ENCODE assay signal across 8 cellular contexts in the genomic region with DNA sequence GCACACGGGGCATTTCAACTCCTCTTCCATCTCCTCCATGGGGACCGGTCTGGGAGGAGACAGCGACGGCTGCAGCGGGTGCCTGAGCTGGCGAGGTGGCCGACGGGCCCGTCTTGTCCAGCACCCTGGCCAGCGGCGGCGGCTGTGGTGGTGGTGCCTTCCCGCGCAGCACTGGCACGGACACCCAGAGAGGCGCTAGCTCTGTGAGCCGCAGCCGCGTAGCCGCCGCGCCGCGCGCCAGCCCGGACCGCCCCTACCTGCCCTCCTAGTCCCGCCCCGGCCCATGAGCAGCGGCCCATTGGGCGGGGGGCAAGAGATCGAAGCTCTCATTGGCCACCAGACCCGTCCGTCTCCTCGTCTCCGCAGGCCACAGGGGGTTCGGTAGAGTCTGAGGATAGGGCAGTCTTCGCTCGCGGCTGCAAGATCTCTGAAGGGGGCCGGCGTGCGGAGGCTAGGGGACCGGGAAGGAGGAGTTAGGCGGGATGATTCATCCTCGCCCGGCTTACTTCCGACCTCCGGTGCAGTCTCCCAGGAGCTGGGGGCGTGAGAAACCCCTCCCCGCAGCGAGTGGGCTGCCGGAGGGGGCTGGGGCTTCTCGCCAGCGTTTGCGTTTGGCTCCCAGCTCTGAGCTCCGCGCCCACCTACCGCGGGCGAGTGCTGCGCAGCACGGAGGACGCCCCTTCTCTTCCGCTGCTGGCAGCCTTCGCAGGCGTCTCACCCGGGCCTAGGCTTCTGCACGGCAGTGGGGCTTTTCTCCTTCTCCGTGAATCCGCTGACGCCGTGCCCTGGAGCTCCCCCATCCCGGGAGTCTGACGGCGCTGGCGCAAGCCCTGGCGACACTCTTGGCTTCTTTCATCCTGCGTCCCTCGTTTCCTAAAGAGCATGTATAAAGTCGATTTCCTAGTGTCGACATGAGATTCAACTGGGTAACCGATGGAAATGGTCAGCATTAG. TPM values are rescaled to one million over a fixed set of nuclear protein-coding genes. Genes with fewer than 3 reads are reported as not detected.
DNase-seq lines count a peak whose midpoint lies in the region; ATAC-seq and TF ChIP-seq lines count a peak whose summit lies in the region.

A gene (minus strand): TSS at position 205 of the 953 bp plus-strand sequence. CDS start 166 bp downstream, at position 39.

- TF ChIP-seq POLR2A in lower leg skin (IDR thresholded peaks at IDR 0.05) = no peak

- peak within 1 kb of the TSS; percentile 89 for H3K27ac Mint-ChIP-seq in activated CD8-positive, alpha-beta T cell treated with anti-CD3 and anti-CD28 coated beads for 36 hours

- no peak within 1 kb of the TSS for H3K27ac ChIP-seq in ectodermal cell (ENCODE audit: insufficient read depth, low read depth, low read length, poor library complexity, severe bottlenecking)

- H3K9me3 ChIP-seq in ectodermal cell (ENCODE audit: control insufficient read depth, low read length) = no peaks in the 10 kb centered on the region

- intact Hi-C loops in activated CD8-positive, alpha-beta T cell treated with anti-CD3 and anti-CD28 coated beads for 36 hours (cut with micrococcal nuclease) = loop anchor here (10.0 kb wide), 1 partner anchor 140 kb away; no protein-coding TSS in a partner anchor
- intact Hi-C loops in lower leg skin (cut with DNase I; ENCODE audit: low total_unique reads) = no loop called here

- ATAC-seq in GM19463 (IDR thresholded peaks at IDR 0.05; ENCODE audit: unreplicated experiment) = peak; percentile 99
- ATAC-seq in activated CD8-positive, alpha-beta T cell treated with anti-CD3 and anti-CD28 coated beads for 36 hours = peak; percentile 95

- H3K4me3 Mint-ChIP-seq in activated CD8-positive, alpha-beta T cell treated with anti-CD3 and anti-CD28 coated beads for 36 hours = peak within 1 kb of the TSS; percentile 87

- CTCF ChIA-PET in activated CD8-positive, alpha-beta T cell treated with anti-CD3 and anti-CD28 coated beads for 36 hours (lab: Charles Lee) = interaction anchor here (0.6 to 3.5 kb wide), 9 partner anchors 9 to 235 kb away, joined by 3 to 16 read pairs (median 4); a partner anchor contains a TSS

- peaks cover 62% of the 10 kb centered on the region for H3K27me3 ChIP-seq in ectodermal cell (ENCODE audit: control insufficient read depth, insufficient read depth, low read length, poor library complexity, severe bottlenecking)

- peak within 1 kb of the TSS; percentile 53 for H3K4me3 ChIP-seq in ectodermal cell (ENCODE audit: insufficient read depth, low read depth, low read length)
- H3K4me3 ChIP-seq in lower leg skin (ENCODE audit: low read depth, poor library complexity, severe bottlenecking) = peak within 1 kb of the TSS; percentile 58

- POLR2A ChIA-PET in activated CD8-positive, alpha-beta T cell treated with anti-CD3 and anti-CD28 coated beads for 36 hours (lab: Charles Lee) = interaction anchor here (0.7 to 2.5 kb wide), 8 partner anchors 9 to 558 kb away, joined by 3 to 13 read pairs (median 4); a partner anchor contains a TSS

- H3K36me3 ChIP-seq in ectodermal cell (ENCODE audit: control insufficient read depth, insufficient read depth, low read length) = no peaks in the 10 kb centered on the region

- H3K4me1 Mint-ChIP-seq in activated CD8-positive, alpha-beta T cell treated with anti-CD3 and anti-CD28 coated beads for 36 hours (ENCODE audit: low read depth) = peaks cover 17% of the 10 kb centered on the region

- H3K4me1 ChIP-seq in ectodermal cell (ENCODE audit: control insufficient read depth, insufficient read depth, low read length) = peaks cover 4% of the 10 kb centered on the region

- 1% methylated on average over 83 of the region's 83 CpGs for WGBS in ectodermal cell, 2 experiments
- WGBS in lower leg skin, 2 donors = 1% methylated on average over 50 to 64 of the region's 83 CpGs

- TF ChIP-seq CTCF in activated CD8-positive, alpha-beta T cell treated with anti-CD3 and anti-CD28 coated beads for 36 hours (IDR thresholded peaks at IDR 0.05) = no peak
- no peak for TF ChIP-seq CTCF in lower leg skin (IDR thresholded peaks at IDR 0.05)

- peaks cover 8% of the 10 kb centered on the region for H3K27me3 Mint-ChIP-seq in activated CD8-positive, alpha-beta T cell treated with anti-CD3 and anti-CD28 coated beads for 36 hours

- DNase-seq in C1 segment of cervical spinal cord (lab: John Stamatoyannopoulos, UW) (peak; percentile 41 to 98 (median 94)), HK-2 (ENCODE audit: unreplicated experiment) (peak; percentile 99), NCI-H82 (lab: John Stamatoyannopoulos, UW) (peak; percentile 98), lower leg skin (ENCODE audit: low spot score in 2 of 2) (peak; percentile 93 to 98)
- peak; percentile 98 for DNase-seq in activated CD8-positive, alpha-beta T cell treated with anti-CD3 and anti-CD28 coated beads for 36 hours
- peak; percentile 92 for DNase-seq in stimulated activated CD4-positive, alpha-beta T cell treated with anti-CD3 and anti-CD28 coated beads, Interleukin-4, amount 100 ng/mL, for 24 hours

- no peaks in the 10 kb centered on the region for H3K9me3 Mint-ChIP-seq in activated CD8-positive, alpha-beta T cell treated with anti-CD3 and anti-CD28 coated beads for 36 hours

- no peaks in the 10 kb centered on the region for H3K36me3 Mint-ChIP-seq in activated CD8-positive, alpha-beta T cell treated with anti-CD3 and anti-CD28 coated beads for 36 hours (ENCODE audit: low read depth)

RNA-seq across cellular contexts. Expression of the gene that starts here (rescaled TPM):
- 1 to 10 TPM; 6.5 to 7.2 TPM for total RNA-seq in activated CD8-positive, alpha-beta T cell treated with anti-CD3 and anti-CD28 coated beads for 36 hours
- polyA plus RNA-seq in ectodermal cell (2013, experiment 1 of 4) = 4.5 TPM
- 4.4 TPM for polyA plus RNA-seq in ectodermal cell (2013, experiment 2 of 4)
- polyA plus RNA-seq in ectodermal cell (2013, experiment 3 of 4) = 3.5 TPM
- polyA plus RNA-seq in ectodermal cell (2013, experiment 4 of 4) = 4.6 TPM
- total RNA-seq in lower leg skin = 1 to 10 TPM in 3 of 4 donors, under 1 TPM in 1; 0.76 to 3.0 (median 1.4) TPM
